1 cellular context compared by ENCODE assay signal in the genomic region with DNA sequence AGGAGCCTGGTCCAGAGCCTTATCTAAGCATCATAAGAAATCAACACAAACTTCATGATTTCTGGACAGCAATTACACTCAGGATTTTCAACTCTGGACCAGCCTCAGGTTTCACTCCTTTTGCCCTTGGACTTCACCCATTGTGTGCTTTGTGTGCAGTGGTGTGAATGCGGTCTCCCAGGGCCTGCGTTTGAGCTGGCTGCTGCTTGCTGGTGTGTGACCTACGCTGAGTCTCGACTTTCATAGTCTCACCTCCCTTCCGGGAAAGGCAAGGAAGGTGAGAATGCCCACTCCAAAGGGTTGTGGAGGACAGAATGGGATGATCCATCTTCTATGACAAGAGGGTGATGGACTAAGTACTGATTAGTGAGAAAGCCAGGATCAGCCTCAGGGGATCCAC.
TF ChIP-seq lines count a peak whose summit lies in the region.

No MANE protein-coding gene starts in this region.

TF ChIP-seq in IMR-90, 13 proteins besides CTCF, POLR2A, EP300 and RAD21 (continued from another document):
- TF ChIP-seq ELK1 (IDR thresholded peaks at IDR 0.05; ENCODE audit: borderline replicate concordance, low read depth, low read length) (no peak), BHLHE40 (IDR thresholded peaks at IDR 0.05; ENCODE audit: low read depth, low read length) (no peak)
